ENCODE assay signal across 7 cellular contexts in genomic region chr4:154594343-154594742, GRCh38. TPM values are rescaled to one million over a fixed set of nuclear protein-coding genes. Genes with fewer than 3 reads are reported as not detected.
"Had no signal": no experiment of that assay in that cellular context is flagged by ENCODE, and none has a peak within 500 bp of the region (broad histone marks: within the 10 kb centered on the region; RNA-seq: fewer than 3 reads in every experiment).

No MANE protein-coding gene starts in this region.

RNA-seq across cellular contexts. Expression of gene FGA, which starts 3.8 kb away (rescaled TPM):
- total RNA-seq: LHCN-M2, M059J, PC-3, Peyer's patch, SJSA1 had no signal
- polyA plus RNA-seq: SK-N-SH had no signal

RNA-seq across cellular contexts. Expression of gene FGG, which starts 18.1 kb away (rescaled TPM):
- total RNA-seq: LHCN-M2, M059J, PC-3, Peyer's patch, Right ventricle myocardium superior, SJSA1 had no signal
- polyA plus RNA-seq: SK-N-SH had no signal

RNA-seq across cellular contexts. Expression of gene FGB, which starts 31.5 kb away (rescaled TPM):
- total RNA-seq: LHCN-M2, M059J, Peyer's patch, SJSA1 had no signal
- polyA plus RNA-seq: SK-N-SH had no signal
